1 cellular context compared by ENCODE assay signal in the genomic region with DNA sequence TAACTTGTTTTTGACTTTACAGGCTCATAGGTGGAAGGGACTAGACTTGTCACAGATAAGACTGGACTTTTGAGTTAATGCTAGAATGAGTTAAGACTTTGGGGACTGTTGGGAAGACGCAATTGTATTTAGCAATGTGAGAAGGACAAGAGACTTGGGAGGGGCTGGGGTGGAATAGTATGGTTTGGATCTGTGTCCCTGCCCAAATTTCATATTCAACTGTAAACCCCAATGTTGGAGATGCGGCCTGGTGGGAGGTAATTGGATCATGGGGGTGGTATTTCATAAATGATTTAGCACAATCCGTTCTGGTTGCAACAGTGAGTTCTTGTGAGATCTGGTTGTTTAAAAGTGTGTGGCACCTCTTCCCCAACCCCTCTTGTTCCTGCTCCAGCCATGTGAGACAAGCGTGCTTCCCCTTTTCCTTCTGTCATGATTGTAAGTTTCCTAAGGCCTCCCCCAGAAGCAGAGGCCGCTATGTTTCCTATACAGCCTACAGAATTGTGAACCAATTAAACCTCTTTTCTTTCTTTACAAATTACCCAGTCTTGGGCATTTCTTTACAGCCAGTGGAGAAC.
TF ChIP-seq lines count a peak whose summit lies in the region.

No MANE protein-coding gene starts in this region.

TF ChIP-seq in SK-N-SH, 30 proteins besides CTCF, POLR2A, EP300 and RAD21 (continued from another document):
- TF ChIP-seq, protein P1, sequence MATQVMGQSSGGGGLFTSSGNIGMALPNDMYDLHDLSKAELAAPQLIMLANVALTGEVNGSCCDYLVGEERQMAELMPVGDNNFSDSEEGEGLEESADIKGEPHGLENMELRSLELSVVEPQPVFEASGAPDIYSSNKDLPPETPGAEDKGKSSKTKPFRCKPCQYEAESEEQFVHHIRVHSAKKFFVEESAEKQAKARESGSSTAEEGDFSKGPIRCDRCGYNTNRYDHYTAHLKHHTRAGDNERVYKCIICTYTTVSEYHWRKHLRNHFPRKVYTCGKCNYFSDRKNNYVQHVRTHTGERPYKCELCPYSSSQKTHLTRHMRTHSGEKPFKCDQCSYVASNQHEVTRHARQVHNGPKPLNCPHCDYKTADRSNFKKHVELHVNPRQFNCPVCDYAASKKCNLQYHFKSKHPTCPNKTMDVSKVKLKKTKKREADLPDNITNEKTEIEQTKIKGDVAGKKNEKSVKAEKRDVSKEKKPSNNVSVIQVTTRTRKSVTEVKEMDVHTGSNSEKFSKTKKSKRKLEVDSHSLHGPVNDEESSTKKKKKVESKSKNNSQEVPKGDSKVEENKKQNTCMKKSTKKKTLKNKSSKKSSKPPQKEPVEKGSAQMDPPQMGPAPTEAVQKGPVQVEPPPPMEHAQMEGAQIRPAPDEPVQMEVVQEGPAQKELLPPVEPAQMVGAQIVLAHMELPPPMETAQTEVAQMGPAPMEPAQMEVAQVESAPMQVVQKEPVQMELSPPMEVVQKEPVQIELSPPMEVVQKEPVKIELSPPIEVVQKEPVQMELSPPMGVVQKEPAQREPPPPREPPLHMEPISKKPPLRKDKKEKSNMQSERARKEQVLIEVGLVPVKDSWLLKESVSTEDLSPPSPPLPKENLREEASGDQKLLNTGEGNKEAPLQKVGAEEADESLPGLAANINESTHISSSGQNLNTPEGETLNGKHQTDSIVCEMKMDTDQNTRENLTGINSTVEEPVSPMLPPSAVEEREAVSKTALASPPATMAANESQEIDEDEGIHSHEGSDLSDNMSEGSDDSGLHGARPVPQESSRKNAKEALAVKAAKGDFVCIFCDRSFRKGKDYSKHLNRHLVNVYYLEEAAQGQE (IDR thresholded peaks at IDR 0.05; ENCODE audit: low read depth, low read length) = no peak
- no peak for TF ChIP-seq EZH2phosphoT487 (IDR thresholded peaks at IDR 0.05; ENCODE audit: borderline replicate concordance, low read depth)
- no peak for TF ChIP-seq GATA2 (CRISPR knock-in tag; IDR thresholded peaks at IDR 0.05)
- no peak for TF ChIP-seq RCOR1 (IDR thresholded peaks at IDR 0.05; ENCODE audit: low read length)
- TF ChIP-seq, protein P2, sequence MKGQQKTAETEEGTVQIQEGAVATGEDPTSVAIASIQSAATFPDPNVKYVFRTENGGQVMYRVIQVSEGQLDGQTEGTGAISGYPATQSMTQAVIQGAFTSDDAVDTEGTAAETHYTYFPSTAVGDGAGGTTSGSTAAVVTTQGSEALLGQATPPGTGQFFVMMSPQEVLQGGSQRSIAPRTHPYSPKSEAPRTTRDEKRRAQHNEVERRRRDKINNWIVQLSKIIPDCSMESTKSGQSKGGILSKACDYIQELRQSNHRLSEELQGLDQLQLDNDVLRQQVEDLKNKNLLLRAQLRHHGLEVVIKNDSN (IDR thresholded peaks at IDR 0.05; ENCODE audit: borderline replicate concordance, low read depth) = no peak
- TF ChIP-seq RXRA (IDR thresholded peaks at IDR 0.05; ENCODE audit: borderline replicate concordance, low read depth) = no peak
- no peak for TF ChIP-seq TAF1 (IDR thresholded peaks at IDR 0.05; ENCODE audit: borderline replicate concordance, low read depth, low read length)
